14 cellular contexts compared by ENCODE assay signal in genomic region chr1:172821609-172822274, GRCh38.
DNase-seq lines count a peak whose midpoint lies in the region; ATAC-seq and TF ChIP-seq lines count a peak whose summit lies in the region.
"Had no signal": no experiment of that assay in that cellular context is flagged by ENCODE, and none has a peak within 500 bp of the region (broad histone marks: within the 10 kb centered on the region; RNA-seq: fewer than 3 reads in every experiment).

No MANE protein-coding gene starts in this region.

- no peak overlapping the region for H3K27ac Mint-ChIP-seq in activated CD4-positive, alpha-beta memory T cell treated with anti-CD3 and anti-CD28 coated beads for 36 hours
- H3K27ac Mint-ChIP-seq: GM23338 had no signal

- intact Hi-C loops in A673 (cut with micrococcal nuclease; ENCODE audit: unreplicated experiment) (loop anchor here (10.0 kb wide), 1 partner anchor 593 kb away; no protein-coding TSS in a partner anchor), aorta (cut with DNase I) (no loop called here), esophagus squamous epithelium (cut with DNase I) (no loop called here)
- intact Hi-C loops in activated CD4-positive, alpha-beta memory T cell treated with anti-CD3 and anti-CD28 coated beads for 36 hours (cut with micrococcal nuclease): no loop called here

- H3K9me3 Mint-ChIP-seq in activated CD4-positive, alpha-beta memory T cell treated with anti-CD3 and anti-CD28 coated beads for 36 hours: no peaks in the 10 kb centered on the region
- H3K9me3 Mint-ChIP-seq: CD8-positive, alpha-beta memory T cell; GM23338 had no signal

- no peak for ATAC-seq in aorta (ENCODE audit: low FRiP score)
- ATAC-seq: GM23338, Right ventricle myocardium inferior had no signal

- TF ChIP-seq POLR2A in esophagus squamous epithelium (IDR thresholded peaks at IDR 0.05): no peak

- no peaks in the 10 kb centered on the region for H3K36me3 ChIP-seq in A673 (ENCODE audit: insufficient read depth, low read length, poor library complexity, severe bottlenecking)
- no peaks in the 10 kb centered on the region for H3K36me3 ChIP-seq in aorta (ENCODE audit: control insufficient read depth in 1 of 2, insufficient read depth in 2 of 2, low read length in 1 of 2)
- no peaks in the 10 kb centered on the region for H3K36me3 ChIP-seq in esophagus squamous epithelium
- H3K36me3 ChIP-seq: uterus had no signal

- H3K4me1 ChIP-seq in A673 (ENCODE audit: insufficient read depth, low read length, poor library complexity, severe bottlenecking) (peaks cover 13% of the 10 kb centered on the region), aorta (ENCODE audit: control insufficient read depth in 1 of 2, insufficient read depth in 2 of 2, low read length in 2 of 2) (peaks cover 2% of the 10 kb centered on the region in 2 donors), esophagus squamous epithelium (peaks cover 0 to 18% (median 9%) of the 10 kb centered on the region in 3 donors)
- H3K4me1 ChIP-seq: uterus had no signal

- peaks cover 9% of the 10 kb centered on the region for H3K27me3 Mint-ChIP-seq in activated CD4-positive, alpha-beta memory T cell treated with anti-CD3 and anti-CD28 coated beads for 36 hours
- H3K27me3 Mint-ChIP-seq: CD8-positive, alpha-beta memory T cell had no signal

- peak; percentile 21 for DNase-seq in A673 (ENCODE audit: low spot score)
- peak; percentile 47 for DNase-seq in GM04503 (ENCODE audit: low read depth)
- peak; percentile 15 for DNase-seq in SK-MEL-5 (ENCODE audit: low read depth, low spot score)
- DNase-seq in foreskin fibroblast: peak; percentile 83 to 89
- no peak for DNase-seq in aorta
- no peak for DNase-seq in esophagus squamous epithelium (lab: John Stamatoyannopoulos, UW)
- no peak for DNase-seq in T1000 (lab: John Stamatoyannopoulos, UW)
- no peak for DNase-seq in activated CD4-positive, alpha-beta memory T cell treated with anti-CD3 and anti-CD28 coated beads for 36 hours
- DNase-seq: activated CD8-positive, alpha-beta memory T cell treated with anti-CD3 and anti-CD28 coated beads for 24 hours; CD8-positive, alpha-beta memory T cell; NCI-H146; uterus had no signal

- TF ChIP-seq CTCF in A673 (conservative IDR thresholded peaks at IDR 0.05; ENCODE audit: low read depth, low read length): no peak
- TF ChIP-seq CTCF in foreskin fibroblast (IDR thresholded peaks at IDR 0.05; ENCODE audit: low read depth, low read length): no peak
- TF ChIP-seq CTCF in esophagus squamous epithelium (IDR thresholded peaks at IDR 0.05): no peak

- H3K4me3 ChIP-seq in A673 (ENCODE audit: low read depth, low read length, poor library complexity, severe bottlenecking) (no peak overlapping the region), foreskin fibroblast (ENCODE audit: low read depth in 1 of 2, low read length in 2 of 2) (no peak overlapping the region), aorta (ENCODE audit: low read length in 2 of 2) (no peak overlapping the region), esophagus squamous epithelium (no peak overlapping the region)
- H3K4me3 ChIP-seq: GM23338, uterus had no signal

- H3K9me3 ChIP-seq in A673 (ENCODE audit: low read depth, low read length, poor library complexity, severe bottlenecking) (no peaks in the 10 kb centered on the region), aorta (ENCODE audit: control insufficient read depth, low read length) (no peaks in the 10 kb centered on the region), esophagus squamous epithelium (no peaks in the 10 kb centered on the region)
- H3K9me3 ChIP-seq: uterus had no signal

- CTCF ChIA-PET in A673 (lab: Charles Lee): no interaction called here
- CTCF ChIA-PET in activated CD4-positive, alpha-beta memory T cell treated with anti-CD3 and anti-CD28 coated beads for 36 hours (lab: Charles Lee): interaction anchor here (2.2 kb wide), 1 partner anchor 79 kb away, joined by 7 read pairs; no protein-coding TSS in a partner anchor

- H3K27me3 ChIP-seq in A673 (replicated peaks; ENCODE audit: insufficient read depth, low read depth, low read length, poor library complexity) (no peaks in the 10 kb centered on the region), aorta (ENCODE audit: control insufficient read depth in 1 of 2, insufficient read depth in 2 of 2, low read length in 1 of 2) (no peaks in the 10 kb centered on the region), esophagus squamous epithelium (no peaks in the 10 kb centered on the region)
- H3K27me3 ChIP-seq: uterus had no signal

- no peak overlapping the region for H3K27ac ChIP-seq in A673 (ENCODE audit: low read depth, low read length, poor library complexity, severe bottlenecking)
- no peak overlapping the region for H3K27ac ChIP-seq in aorta (ENCODE audit: low read depth in 1 of 2, low read length in 2 of 2)
- H3K27ac ChIP-seq in esophagus squamous epithelium: no peak overlapping the region
- H3K27ac ChIP-seq: uterus had no signal

- H3K4me1 Mint-ChIP-seq in activated CD4-positive, alpha-beta memory T cell treated with anti-CD3 and anti-CD28 coated beads for 36 hours (ENCODE audit: low read depth): peaks cover 22% of the 10 kb centered on the region

- in situ Hi-C loops in SK-MEL-5 (cut with HindIII; ENCODE audit: low pct_unique_long_range_greater_than_20kb, low sequenced_read_pairs): no loop called here

- POLR2A ChIA-PET in A673 (lab: Charles Lee; ENCODE audit: low non-redundant PET): no interaction called here
- POLR2A ChIA-PET in activated CD4-positive, alpha-beta memory T cell treated with anti-CD3 and anti-CD28 coated beads for 36 hours (lab: Charles Lee): no interaction called here

- no TSS peak for BruUV-seq in A673 (replicated peaks; lab: Mats Ljungman, UMichigan)

- H3K36me3 Mint-ChIP-seq in activated CD4-positive, alpha-beta memory T cell treated with anti-CD3 and anti-CD28 coated beads for 36 hours: no peaks in the 10 kb centered on the region

- no peak overlapping the region for H3K4me3 Mint-ChIP-seq in activated CD4-positive, alpha-beta memory T cell treated with anti-CD3 and anti-CD28 coated beads for 36 hours
- H3K4me3 Mint-ChIP-seq: CD8-positive, alpha-beta memory T cell; GM23338 had no signal

- WGBS in aorta, 2 donors: 94 to 95% methylated on average over 1 of the region's 1 CpG
- WGBS in esophagus squamous epithelium, 2 donors: 100% methylated on average over 1 of the region's 1 CpG; no CpG with 5 or more reads in 1 of the 2 donors

Comparison
In these comparisons a context has a peak if more than half of its experiments do, and no peak if none do; other contexts are left out.
1. DNase-seq: peak in A673 (single experiment), GM04503 (single experiment), SK-MEL-5 (single experiment) and foreskin fibroblast (2 of 2); none in aorta (0 of 2), esophagus squamous epithelium (single experiment), T1000 (single experiment) and activated CD4-positive, alpha-beta memory T cell treated with anti-CD3 and anti-CD28 coated beads for 36 hours (single experiment).